In genomic region chr14:96345669-96346068, GRCh38 we compare ENCODE assay signal across 33 cellular contexts. TPM values are rescaled to one million over a fixed set of nuclear protein-coding genes. Genes with fewer than 3 reads are reported as not detected.
"Had no signal": no experiment of that assay in that cellular context is flagged by ENCODE, and none has a peak within 500 bp of the region (broad histone marks: within the 10 kb centered on the region; RNA-seq: fewer than 3 reads in every experiment).

No MANE protein-coding gene starts in this region.

- DNase-seq: activated B cell treated with CpG ODN at 0.5 μM for 24 hours; activated CD4-positive, alpha-beta memory T cell treated with anti-CD3 and anti-CD28 coated beads for 36 hours; activated CD4-positive, alpha-beta T cell treated with anti-CD3 and anti-CD28 coated beads for 4 hours; activated CD4-positive, alpha-beta T cell treated with anti-CD3 and anti-CD28 coated beads, Interleukin-2, amount 10 ng/mL, durations not matched to agents 24 days and 14 days; activated CD4-positive, alpha-beta T cell treated with anti-CD3 and anti-CD28 coated beads, Interleukin-2, amount 50 U/mL, for 1 hour; activated CD4-positive, alpha-beta T cell treated with anti-CD3 and anti-CD28 coated beads, Interleukin-2, amount 50 U/mL, for 4 hours; activated CD4-positive, CD25-positive, alpha-beta regulatory T cell treated with anti-CD3 and anti-CD28 coated beads, Interleukin-2, amount 50 U/mL, for 72 hours; activated CD8-positive, alpha-beta memory T cell treated with anti-CD3 and anti-CD28 coated beads, Interleukin-2, amount 50 U/mL, for 4 hours; activated CD8-positive, alpha-beta T cell treated with anti-CD3 and anti-CD28 coated beads for 36 hours; activated effector memory CD4-positive, alpha-beta T cell treated with anti-CD3 and anti-CD28 coated beads, Interleukin-2, amount 50 U/mL, for 16 hours; activated gamma-delta T cell treated with Interleukin-2 at 50 U/mL for 16 hours; activated naive CD4-positive, alpha-beta T cell; activated naive CD4-positive, alpha-beta T cell treated with anti-CD3 and anti-CD28 coated beads for 36 hours; activated naive CD4-positive, alpha-beta T cell treated with anti-CD3 and anti-CD28 coated beads, Interleukin-2, amount 50 U/mL, for 16 hours; activated naive CD8-positive, alpha-beta T cell treated with anti-CD3 and anti-CD28 coated beads for 36 hours; activated T-cell treated with anti-CD3 and anti-CD28 coated beads for 4 hours; activated T-cell treated with anti-CD3 and anti-CD28 coated beads, Interleukin-2, amount 50 U/mL, for 1 hour; activated T-cell treated with anti-CD3 and anti-CD28 coated beads, Interleukin-2, amount 50 U/mL, for 4 hours; activated T-cell treated with anti-CD3 and anti-CD28 coated beads, Interleukin-2, amount 50 U/mL, for 72 hours; adrenal gland; amniotic stem cell; aorta; body of pancreas; brain microvascular endothelial cell; central memory CD4-positive, alpha-beta T cell; T-helper 2 cell; T-helper 9 cell had no signal

- H3K9me3 ChIP-seq: adrenal gland, body of pancreas, breast epithelium had no signal

- H3K4me1 ChIP-seq: breast epithelium had no signal

- H3K27me3 ChIP-seq: adrenal gland, body of pancreas, brain microvascular endothelial cell, breast epithelium had no signal

- H3K27ac ChIP-seq: adrenal gland, body of pancreas, brain microvascular endothelial cell, breast epithelium, VCaP had no signal

- ATAC-seq: activated CD8-positive, alpha-beta T cell treated with anti-CD3 and anti-CD28 coated beads for 36 hours; activated naive CD4-positive, alpha-beta T cell treated with anti-CD3 and anti-CD28 coated beads, Interleukin-2, amount 50 U/mL, for 72 hours; activated T-cell treated with anti-CD3 and anti-CD28 coated beads, Interleukin-2, amount 50 U/mL, for 4 hours; activated T-cell treated with anti-CD3 and anti-CD28 coated beads, Interleukin-2, amount 50 U/mL, for 72 hours; activated T-helper 17 cell treated with anti-CD3 and anti-CD28 coated beads, Interleukin-2, amount 50 U/mL, for 72 hours; body of pancreas had no signal

- H3K4me3 ChIP-seq: adrenal gland, body of pancreas, breast epithelium had no signal

- FAIRE-seq: astrocyte, TTC549 had no signal

- H3K36me3 ChIP-seq: brain microvascular endothelial cell, breast epithelium had no signal

RNA-seq across cellular contexts. Expression of gene AK7, which starts 46.3 kb away (rescaled TPM):
- total RNA-seq: activated CD4-positive, alpha-beta T cell treated with anti-CD3 and anti-CD28 coated beads, Interleukin-2, amount 10 ng/mL, durations not matched to agents 24 days and 14 days had no signal
